In genomic region chr19:34370117-34370516, GRCh38 we compare ENCODE assay signal across 20 cellular contexts.
"Had no signal": no experiment of that assay in that cellular context is flagged by ENCODE, and none has a peak within 500 bp of the region (broad histone marks: within the 10 kb centered on the region; RNA-seq: fewer than 3 reads in every experiment).

No MANE protein-coding gene starts in this region.

- H3K4me3 ChIP-seq: mucosa of descending colon, stomach, testis, vagina had no signal

- H3K27me3 Mint-ChIP-seq: activated naive CD8-positive, alpha-beta T cell; dendritic cell treated with granulocyte-macrophage colony-stimulating factor and Interleukin-4, amounts not matched to agents 40 ng/mL and 50 ng/mL, for 4 days; naive thymus-derived CD8-positive, alpha-beta T cell; progenitor cell of endocrine pancreas had no signal

- H3K27me3 ChIP-seq: stomach, testis, vagina had no signal

- ATAC-seq: mucosa of descending colon; naive thymus-derived CD8-positive, alpha-beta T cell; sciatic nerve; SK-N-SH treated with all-trans-retinoic acid at 6 μM for 48 hours had no signal

- H3K27ac Mint-ChIP-seq: activated naive CD8-positive, alpha-beta T cell; dendritic cell treated with granulocyte-macrophage colony-stimulating factor and Interleukin-4, amounts not matched to agents 40 ng/mL and 50 ng/mL, for 4 days; progenitor cell of endocrine pancreas had no signal

- H3K9me3 Mint-ChIP-seq: dendritic cell treated with granulocyte-macrophage colony-stimulating factor and Interleukin-4, amounts not matched to agents 40 ng/mL and 50 ng/mL, for 4 days; immature natural killer cell; naive thymus-derived CD8-positive, alpha-beta T cell had no signal

- H3K4me3 Mint-ChIP-seq: activated naive CD8-positive, alpha-beta T cell; dendritic cell treated with granulocyte-macrophage colony-stimulating factor and Interleukin-4, amounts not matched to agents 40 ng/mL and 50 ng/mL, for 4 days; immature natural killer cell; naive thymus-derived CD8-positive, alpha-beta T cell had no signal

- H3K9me3 ChIP-seq: mucosa of descending colon, stomach, testis, vagina had no signal

- H3K27ac ChIP-seq: stomach, testis, vagina had no signal

- DNase-seq: activated CD4-positive, alpha-beta T cell treated with anti-CD3 and anti-CD28 coated beads for 48 hours; activated CD8-positive, alpha-beta memory T cell treated with anti-CD3 and anti-CD28 coated beads for 24 hours; activated effector memory CD4-positive, alpha-beta T cell treated with anti-CD3 and anti-CD28 coated beads, Interleukin-2, amount 50 U/mL, for 16 hours; activated T-cell treated with anti-CD3 and anti-CD28 coated beads for 4 hours; anterior cingulate cortex; effector memory CD4-positive, alpha-beta T cell; foreskin fibroblast; immature natural killer cell; mucosa of descending colon; naive thymus-derived CD8-positive, alpha-beta T cell; SHP77 treated with DMSO at 0.1 percent for 48 hours; stimulated activated CD4-positive, alpha-beta T cell treated with anti-CD3 and anti-CD28 coated beads, Interleukin-1b, Interleukin-23, amount 100 ng/mL, for 48 hours; stomach; testis had no signal
